Comparison of ENCODE assay signal across 1 cellular context in genomic region chr5:96434201-96434645, GRCh38.
TF ChIP-seq lines count a peak whose summit lies in the region.

No MANE protein-coding gene starts in this region.

TF ChIP-seq in WTC11, 78 proteins besides CTCF, POLR2A, EP300 and RAD21 (continued from another document and continues in another):
- no peak for TF ChIP-seq AR (CRISPR knock-in tag; IDR thresholded peaks at IDR 0.05)
- TF ChIP-seq, protein P1, sequence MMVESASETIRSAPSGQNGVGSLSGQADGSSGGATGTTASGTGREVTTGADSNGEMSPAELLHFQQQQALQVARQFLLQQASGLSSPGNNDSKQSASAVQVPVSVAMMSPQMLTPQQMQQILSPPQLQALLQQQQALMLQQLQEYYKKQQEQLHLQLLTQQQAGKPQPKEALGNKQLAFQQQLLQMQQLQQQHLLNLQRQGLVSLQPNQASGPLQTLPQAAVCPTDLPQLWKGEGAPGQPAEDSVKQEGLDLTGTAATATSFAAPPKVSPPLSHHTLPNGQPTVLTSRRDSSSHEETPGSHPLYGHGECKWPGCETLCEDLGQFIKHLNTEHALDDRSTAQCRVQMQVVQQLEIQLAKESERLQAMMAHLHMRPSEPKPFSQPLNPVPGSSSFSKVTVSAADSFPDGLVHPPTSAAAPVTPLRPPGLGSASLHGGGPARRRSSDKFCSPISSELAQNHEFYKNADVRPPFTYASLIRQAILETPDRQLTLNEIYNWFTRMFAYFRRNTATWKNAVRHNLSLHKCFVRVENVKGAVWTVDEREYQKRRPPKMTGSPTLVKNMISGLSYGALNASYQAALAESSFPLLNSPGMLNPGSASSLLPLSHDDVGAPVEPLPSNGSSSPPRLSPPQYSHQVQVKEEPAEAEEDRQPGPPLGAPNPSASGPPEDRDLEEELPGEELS (CRISPR knock-in tag; IDR thresholded peaks at IDR 0.05) = peak; percentile 94
- TF ChIP-seq CREB1 (CRISPR knock-in tag; IDR thresholded peaks at IDR 0.05) = peak; percentile 82
- no peak for TF ChIP-seq ERG (CRISPR knock-in tag; IDR thresholded peaks at IDR 0.05)
- TF ChIP-seq OVOL2 (CRISPR knock-in tag; IDR thresholded peaks at IDR 0.05; ENCODE audit: borderline replicate concordance) = no peak
- TF ChIP-seq, protein P2, sequence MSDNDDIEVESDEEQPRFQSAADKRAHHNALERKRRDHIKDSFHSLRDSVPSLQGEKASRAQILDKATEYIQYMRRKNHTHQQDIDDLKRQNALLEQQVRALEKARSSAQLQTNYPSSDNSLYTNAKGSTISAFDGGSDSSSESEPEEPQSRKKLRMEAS (CRISPR knock-in tag; IDR thresholded peaks at IDR 0.05) = peak; percentile 45; the same call in 1 of the 2 replicates
- TF ChIP-seq CREM (CRISPR knock-in tag; IDR thresholded peaks at IDR 0.05) = peak; percentile 73
- no peak for TF ChIP-seq ZNF671 (CRISPR knock-in tag; IDR thresholded peaks at IDR 0.05)
- peak; percentile 76 for TF ChIP-seq TP53 (CRISPR knock-in tag; IDR thresholded peaks at IDR 0.05)
- TF ChIP-seq, protein P3, sequence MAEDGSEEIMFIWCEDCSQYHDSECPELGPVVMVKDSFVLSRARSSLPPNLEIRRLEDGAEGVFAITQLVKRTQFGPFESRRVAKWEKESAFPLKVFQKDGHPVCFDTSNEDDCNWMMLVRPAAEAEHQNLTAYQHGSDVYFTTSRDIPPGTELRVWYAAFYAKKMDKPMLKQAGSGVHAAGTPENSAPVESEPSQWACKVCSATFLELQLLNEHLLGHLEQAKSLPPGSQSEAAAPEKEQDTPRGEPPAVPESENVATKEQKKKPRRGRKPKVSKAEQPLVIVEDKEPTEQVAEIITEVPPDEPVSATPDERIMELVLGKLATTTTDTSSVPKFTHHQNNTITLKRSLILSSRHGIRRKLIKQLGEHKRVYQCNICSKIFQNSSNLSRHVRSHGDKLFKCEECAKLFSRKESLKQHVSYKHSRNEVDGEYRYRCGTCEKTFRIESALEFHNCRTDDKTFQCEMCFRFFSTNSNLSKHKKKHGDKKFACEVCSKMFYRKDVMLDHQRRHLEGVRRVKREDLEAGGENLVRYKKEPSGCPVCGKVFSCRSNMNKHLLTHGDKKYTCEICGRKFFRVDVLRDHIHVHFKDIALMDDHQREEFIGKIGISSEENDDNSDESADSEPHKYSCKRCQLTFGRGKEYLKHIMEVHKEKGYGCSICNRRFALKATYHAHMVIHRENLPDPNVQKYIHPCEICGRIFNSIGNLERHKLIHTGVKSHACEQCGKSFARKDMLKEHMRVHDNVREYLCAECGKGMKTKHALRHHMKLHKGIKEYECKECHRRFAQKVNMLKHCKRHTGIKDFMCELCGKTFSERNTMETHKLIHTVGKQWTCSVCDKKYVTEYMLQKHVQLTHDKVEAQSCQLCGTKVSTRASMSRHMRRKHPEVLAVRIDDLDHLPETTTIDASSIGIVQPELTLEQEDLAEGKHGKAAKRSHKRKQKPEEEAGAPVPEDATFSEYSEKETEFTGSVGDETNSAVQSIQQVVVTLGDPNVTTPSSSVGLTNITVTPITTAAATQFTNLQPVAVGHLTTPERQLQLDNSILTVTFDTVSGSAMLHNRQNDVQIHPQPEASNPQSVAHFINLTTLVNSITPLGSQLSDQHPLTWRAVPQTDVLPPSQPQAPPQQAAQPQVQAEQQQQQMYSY (CRISPR knock-in tag; IDR thresholded peaks at IDR 0.05) = no peak
- no peak for TF ChIP-seq ZNF121 (CRISPR knock-in tag; IDR thresholded peaks at IDR 0.05)
- TF ChIP-seq FOXP1 (CRISPR knock-in tag; IDR thresholded peaks at IDR 0.05; ENCODE audit: borderline replicate concordance) = peak; percentile 90
- no peak for TF ChIP-seq PRRX2 (CRISPR knock-in tag; IDR thresholded peaks at IDR 0.05)
- TF ChIP-seq ATF3 (CRISPR knock-in tag; conservative IDR thresholded peaks at IDR 0.05) = no peak
- TF ChIP-seq HMGXB4 (CRISPR knock-in tag; IDR thresholded peaks at IDR 0.05) = 0 out of 2 replicates have a peak, but pooled peaks have one; percentile 29
- TF ChIP-seq USF1 (CRISPR knock-in tag; IDR thresholded peaks at IDR 0.05) = peak; percentile 65; the same call in 1 of the 2 replicates
- TF ChIP-seq, protein P4, sequence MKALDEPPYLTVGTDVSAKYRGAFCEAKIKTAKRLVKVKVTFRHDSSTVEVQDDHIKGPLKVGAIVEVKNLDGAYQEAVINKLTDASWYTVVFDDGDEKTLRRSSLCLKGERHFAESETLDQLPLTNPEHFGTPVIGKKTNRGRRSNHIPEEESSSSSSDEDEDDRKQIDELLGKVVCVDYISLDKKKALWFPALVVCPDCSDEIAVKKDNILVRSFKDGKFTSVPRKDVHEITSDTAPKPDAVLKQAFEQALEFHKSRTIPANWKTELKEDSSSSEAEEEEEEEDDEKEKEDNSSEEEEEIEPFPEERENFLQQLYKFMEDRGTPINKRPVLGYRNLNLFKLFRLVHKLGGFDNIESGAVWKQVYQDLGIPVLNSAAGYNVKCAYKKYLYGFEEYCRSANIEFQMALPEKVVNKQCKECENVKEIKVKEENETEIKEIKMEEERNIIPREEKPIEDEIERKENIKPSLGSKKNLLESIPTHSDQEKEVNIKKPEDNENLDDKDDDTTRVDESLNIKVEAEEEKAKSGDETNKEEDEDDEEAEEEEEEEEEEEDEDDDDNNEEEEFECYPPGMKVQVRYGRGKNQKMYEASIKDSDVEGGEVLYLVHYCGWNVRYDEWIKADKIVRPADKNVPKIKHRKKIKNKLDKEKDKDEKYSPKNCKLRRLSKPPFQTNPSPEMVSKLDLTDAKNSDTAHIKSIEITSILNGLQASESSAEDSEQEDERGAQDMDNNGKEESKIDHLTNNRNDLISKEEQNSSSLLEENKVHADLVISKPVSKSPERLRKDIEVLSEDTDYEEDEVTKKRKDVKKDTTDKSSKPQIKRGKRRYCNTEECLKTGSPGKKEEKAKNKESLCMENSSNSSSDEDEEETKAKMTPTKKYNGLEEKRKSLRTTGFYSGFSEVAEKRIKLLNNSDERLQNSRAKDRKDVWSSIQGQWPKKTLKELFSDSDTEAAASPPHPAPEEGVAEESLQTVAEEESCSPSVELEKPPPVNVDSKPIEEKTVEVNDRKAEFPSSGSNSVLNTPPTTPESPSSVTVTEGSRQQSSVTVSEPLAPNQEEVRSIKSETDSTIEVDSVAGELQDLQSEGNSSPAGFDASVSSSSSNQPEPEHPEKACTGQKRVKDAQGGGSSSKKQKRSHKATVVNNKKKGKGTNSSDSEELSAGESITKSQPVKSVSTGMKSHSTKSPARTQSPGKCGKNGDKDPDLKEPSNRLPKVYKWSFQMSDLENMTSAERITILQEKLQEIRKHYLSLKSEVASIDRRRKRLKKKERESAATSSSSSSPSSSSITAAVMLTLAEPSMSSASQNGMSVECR (CRISPR knock-in tag; IDR thresholded peaks at IDR 0.05; ENCODE audit: borderline replicate concordance) = peak; percentile 94
- TF ChIP-seq, protein P5, sequence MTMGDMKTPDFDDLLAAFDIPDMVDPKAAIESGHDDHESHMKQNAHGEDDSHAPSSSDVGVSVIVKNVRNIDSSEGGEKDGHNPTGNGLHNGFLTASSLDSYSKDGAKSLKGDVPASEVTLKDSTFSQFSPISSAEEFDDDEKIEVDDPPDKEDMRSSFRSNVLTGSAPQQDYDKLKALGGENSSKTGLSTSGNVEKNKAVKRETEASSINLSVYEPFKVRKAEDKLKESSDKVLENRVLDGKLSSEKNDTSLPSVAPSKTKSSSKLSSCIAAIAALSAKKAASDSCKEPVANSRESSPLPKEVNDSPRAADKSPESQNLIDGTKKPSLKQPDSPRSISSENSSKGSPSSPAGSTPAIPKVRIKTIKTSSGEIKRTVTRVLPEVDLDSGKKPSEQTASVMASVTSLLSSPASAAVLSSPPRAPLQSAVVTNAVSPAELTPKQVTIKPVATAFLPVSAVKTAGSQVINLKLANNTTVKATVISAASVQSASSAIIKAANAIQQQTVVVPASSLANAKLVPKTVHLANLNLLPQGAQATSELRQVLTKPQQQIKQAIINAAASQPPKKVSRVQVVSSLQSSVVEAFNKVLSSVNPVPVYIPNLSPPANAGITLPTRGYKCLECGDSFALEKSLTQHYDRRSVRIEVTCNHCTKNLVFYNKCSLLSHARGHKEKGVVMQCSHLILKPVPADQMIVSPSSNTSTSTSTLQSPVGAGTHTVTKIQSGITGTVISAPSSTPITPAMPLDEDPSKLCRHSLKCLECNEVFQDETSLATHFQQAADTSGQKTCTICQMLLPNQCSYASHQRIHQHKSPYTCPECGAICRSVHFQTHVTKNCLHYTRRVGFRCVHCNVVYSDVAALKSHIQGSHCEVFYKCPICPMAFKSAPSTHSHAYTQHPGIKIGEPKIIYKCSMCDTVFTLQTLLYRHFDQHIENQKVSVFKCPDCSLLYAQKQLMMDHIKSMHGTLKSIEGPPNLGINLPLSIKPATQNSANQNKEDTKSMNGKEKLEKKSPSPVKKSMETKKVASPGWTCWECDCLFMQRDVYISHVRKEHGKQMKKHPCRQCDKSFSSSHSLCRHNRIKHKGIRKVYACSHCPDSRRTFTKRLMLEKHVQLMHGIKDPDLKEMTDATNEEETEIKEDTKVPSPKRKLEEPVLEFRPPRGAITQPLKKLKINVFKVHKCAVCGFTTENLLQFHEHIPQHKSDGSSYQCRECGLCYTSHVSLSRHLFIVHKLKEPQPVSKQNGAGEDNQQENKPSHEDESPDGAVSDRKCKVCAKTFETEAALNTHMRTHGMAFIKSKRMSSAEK (CRISPR knock-in tag; IDR thresholded peaks at IDR 0.05; ENCODE audit: borderline replicate concordance) = no peak
- TF ChIP-seq CBFB (CRISPR knock-in tag; IDR thresholded peaks at IDR 0.05; ENCODE audit: low read depth) = 0 out of 2 replicates have a peak, but pooled peaks have one; percentile 85
- TF ChIP-seq ZNF396 (CRISPR knock-in tag; IDR thresholded peaks at IDR 0.05; ENCODE audit: borderline replicate concordance) = no peak
- TF ChIP-seq JUN (CRISPR knock-in tag; IDR thresholded peaks at IDR 0.05) = peak; percentile 87
- TF ChIP-seq HMGA2 (CRISPR knock-in tag; IDR thresholded peaks at IDR 0.05) = no peak
- no peak for TF ChIP-seq GABPB1 (CRISPR knock-in tag; IDR thresholded peaks at IDR 0.05)
- TF ChIP-seq NFYB (CRISPR knock-in tag; conservative IDR thresholded peaks at IDR 0.05; ENCODE audit: low read depth) = no peak
- TF ChIP-seq, protein P6, sequence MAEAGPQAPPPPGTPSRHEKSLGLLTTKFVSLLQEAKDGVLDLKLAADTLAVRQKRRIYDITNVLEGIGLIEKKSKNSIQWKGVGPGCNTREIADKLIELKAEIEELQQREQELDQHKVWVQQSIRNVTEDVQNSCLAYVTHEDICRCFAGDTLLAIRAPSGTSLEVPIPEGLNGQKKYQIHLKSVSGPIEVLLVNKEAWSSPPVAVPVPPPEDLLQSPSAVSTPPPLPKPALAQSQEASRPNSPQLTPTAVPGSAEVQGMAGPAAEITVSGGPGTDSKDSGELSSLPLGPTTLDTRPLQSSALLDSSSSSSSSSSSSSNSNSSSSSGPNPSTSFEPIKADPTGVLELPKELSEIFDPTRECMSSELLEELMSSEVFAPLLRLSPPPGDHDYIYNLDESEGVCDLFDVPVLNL (CRISPR knock-in tag; IDR thresholded peaks at IDR 0.05; ENCODE audit: borderline replicate concordance, low read depth) = 0 out of 2 replicates have a peak, but pooled peaks have one; percentile 28
- TF ChIP-seq FOXK1 (CRISPR knock-in tag; IDR thresholded peaks at IDR 0.05) = peak; percentile 84
- TF ChIP-seq E2F5 (CRISPR knock-in tag; IDR thresholded peaks at IDR 0.05) = peak; percentile 77; the same call in 1 of the 2 replicates
